11 cellular contexts compared by ENCODE assay signal in the genomic region with DNA sequence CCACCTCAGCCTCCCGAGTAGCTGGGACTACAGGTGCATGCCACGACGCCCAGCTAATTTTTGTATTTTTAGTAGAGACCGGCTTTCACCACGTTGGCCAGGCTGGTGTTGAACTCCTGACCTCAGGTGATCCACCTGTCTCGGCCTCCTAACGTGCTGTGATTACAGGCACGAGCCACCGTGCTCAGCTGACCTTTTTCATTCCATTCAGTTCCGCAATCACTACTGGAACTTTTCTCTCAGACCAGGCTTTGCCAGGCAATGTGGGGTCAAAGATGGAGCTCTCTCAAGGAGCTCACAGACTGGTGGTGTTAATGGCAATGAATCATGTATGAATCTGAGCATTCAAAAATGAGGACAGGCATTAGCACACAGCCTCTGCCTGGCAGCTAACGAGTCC. TPM values are rescaled to one million over a fixed set of nuclear protein-coding genes. Genes with fewer than 3 reads are reported as not detected.
DNase-seq lines count a peak whose midpoint lies in the region; ATAC-seq and TF ChIP-seq lines count a peak whose summit lies in the region.
"Had no signal": no experiment of that assay in that cellular context is flagged by ENCODE, and none has a peak within 500 bp of the region (broad histone marks: within the 10 kb centered on the region; RNA-seq: fewer than 3 reads in every experiment).

No MANE protein-coding gene starts in this region.

- no peak for ATAC-seq in activated CD8-positive, alpha-beta T cell treated with anti-CD3 and anti-CD28 coated beads for 36 hours

- peak overlapping the region in 5 of 8 donors; percentile 33 to 51 (median 40) for H3K27ac Mint-ChIP-seq in CD8-positive, alpha-beta memory T cell
- H3K27ac Mint-ChIP-seq in immature natural killer cell (peak overlapping the region; percentile 40 to 89 (median 69)), neural progenitor cell (no peak overlapping the region)
- H3K27ac Mint-ChIP-seq in activated CD8-positive, alpha-beta T cell treated with anti-CD3 and anti-CD28 coated beads for 36 hours: no peak overlapping the region

- H3K9ac ChIP-seq in neural progenitor cell: no peak overlapping the region

- no peaks in the 10 kb centered on the region for H3K9me3 ChIP-seq in CD8-positive, alpha-beta memory T cell (ENCODE audit: low read length)
- H3K9me3 ChIP-seq in neural progenitor cell (ENCODE audit: low read depth): no peaks in the 10 kb centered on the region
- H3K9me3 ChIP-seq: Caco-2 had no signal

- no peaks in the 10 kb centered on the region for H3K36me3 Mint-ChIP-seq in CD8-positive, alpha-beta memory T cell
- no peaks in the 10 kb centered on the region for H3K36me3 Mint-ChIP-seq in immature natural killer cell
- no peaks in the 10 kb centered on the region for H3K36me3 Mint-ChIP-seq in neural progenitor cell
- no peaks in the 10 kb centered on the region for H3K36me3 Mint-ChIP-seq in activated CD8-positive, alpha-beta T cell treated with anti-CD3 and anti-CD28 coated beads for 36 hours (ENCODE audit: low read depth)

- intact Hi-C loops in activated CD8-positive, alpha-beta T cell treated with anti-CD3 and anti-CD28 coated beads for 36 hours (cut with micrococcal nuclease): no loop called here

- no peaks in the 10 kb centered on the region for H3K36me3 ChIP-seq in CD8-positive, alpha-beta memory T cell (ENCODE audit: insufficient read depth, low read length)
- no peaks in the 10 kb centered on the region for H3K36me3 ChIP-seq in neural progenitor cell

- no peaks in the 10 kb centered on the region for H3K79me2 ChIP-seq in neural progenitor cell (ENCODE audit: low read depth)

- H3K4me3 Mint-ChIP-seq in CD8-positive, alpha-beta memory T cell: peak overlapping the region in 1 of 7 donors; percentile 27
- H3K4me3 Mint-ChIP-seq in immature natural killer cell (peak overlapping the region in 2 of 5 donors; percentile 23 to 45), neural progenitor cell (no peak overlapping the region)
- H3K4me3 Mint-ChIP-seq in activated CD8-positive, alpha-beta T cell treated with anti-CD3 and anti-CD28 coated beads for 36 hours: no peak overlapping the region

- no peaks in the 10 kb centered on the region for H3K27me3 ChIP-seq in CD8-positive, alpha-beta memory T cell (ENCODE audit: insufficient read depth, low read length, poor library complexity, severe bottlenecking)
- H3K27me3 ChIP-seq in neural progenitor cell: no peaks in the 10 kb centered on the region

- no peak overlapping the region for H2AFZ ChIP-seq in neural progenitor cell (replicated peaks)

- no peak overlapping the region for H3K27ac ChIP-seq in CD8-positive, alpha-beta memory T cell (ENCODE audit: low read depth, low read length)
- H3K27ac ChIP-seq in neural progenitor cell: no peak overlapping the region

- no peak overlapping the region for H3K4me3 ChIP-seq in CD8-positive, alpha-beta memory T cell (ENCODE audit: low read length)
- H3K4me3 ChIP-seq in neural progenitor cell: no peak overlapping the region

- no peaks in the 10 kb centered on the region for H3F3A ChIP-seq in neural progenitor cell (ENCODE audit: low read depth)

- no peak for TF ChIP-seq CTCF in neural progenitor cell (IDR thresholded peaks at IDR 0.05)
- no peak for TF ChIP-seq CTCF in activated CD8-positive, alpha-beta T cell treated with anti-CD3 and anti-CD28 coated beads for 36 hours (IDR thresholded peaks at IDR 0.05)

- no peak overlapping the region for H3K4me2 ChIP-seq in neural progenitor cell

- H4K20me1 ChIP-seq in neural progenitor cell (ENCODE audit: low read depth): no peaks in the 10 kb centered on the region

- DNase-seq in CD8-positive, alpha-beta memory T cell: no peak
- peak; percentile 70 for DNase-seq in NCI-H1436 treated with DMSO at 0.1 percent for 48 hours (lab: John Stamatoyannopoulos, UW)
- no peak for DNase-seq in immature natural killer cell
- DNase-seq in retina: peak; percentile 36
- DNase-seq in neural progenitor cell (ENCODE audit: low spot score): no peak
- no peak for DNase-seq in activated CD8-positive, alpha-beta T cell treated with anti-CD3 and anti-CD28 coated beads for 36 hours
- DNase-seq in activated gamma-delta T cell treated with Interleukin-2 at 50 U/mL for 16 hours: no peak
- DNase-seq: Caco-2, DMS53, NCI-H2107, SHP77 treated with DMSO at 0.1 percent for 48 hours had no signal

- CTCF ChIA-PET in CD8-positive, alpha-beta memory T cell (lab: Charles Lee): interaction anchor here (0.7 kb wide), 1 partner anchor 14 kb away, joined by 3 read pairs; no protein-coding TSS in a partner anchor
- CTCF ChIA-PET in activated CD8-positive, alpha-beta T cell treated with anti-CD3 and anti-CD28 coated beads for 36 hours (lab: Charles Lee): interaction anchor here (0.7 to 1.9 kb wide), 2 partner anchors 37 to 45 kb away, joined by 3 to 6 read pairs; no protein-coding TSS in a partner anchor

- H3K9me3 Mint-ChIP-seq in CD8-positive, alpha-beta memory T cell: no peaks in the 10 kb centered on the region
- H3K9me3 Mint-ChIP-seq in immature natural killer cell (no peaks in the 10 kb centered on the region), neural progenitor cell (peaks cover 2% of the 10 kb centered on the region)
- no peaks in the 10 kb centered on the region for H3K9me3 Mint-ChIP-seq in activated CD8-positive, alpha-beta T cell treated with anti-CD3 and anti-CD28 coated beads for 36 hours

- peaks cover 43 to 54% (median 48%) of the 10 kb centered on the region in 3 donors for H3K4me1 Mint-ChIP-seq in CD8-positive, alpha-beta memory T cell
- peaks cover 62% of the 10 kb centered on the region in 2 donors for H3K4me1 Mint-ChIP-seq in immature natural killer cell
- H3K4me1 Mint-ChIP-seq in neural progenitor cell: no peaks in the 10 kb centered on the region
- peaks cover 38% of the 10 kb centered on the region for H3K4me1 Mint-ChIP-seq in activated CD8-positive, alpha-beta T cell treated with anti-CD3 and anti-CD28 coated beads for 36 hours (ENCODE audit: low read depth)

- peaks cover 43% of the 10 kb centered on the region for H3K4me1 ChIP-seq in CD8-positive, alpha-beta memory T cell (ENCODE audit: insufficient read depth, low read length)
- no peaks in the 10 kb centered on the region for H3K4me1 ChIP-seq in neural progenitor cell
- H3K4me1 ChIP-seq: Caco-2 had no signal

- POLR2A ChIA-PET in CD8-positive, alpha-beta memory T cell (lab: Charles Lee): no interaction called here
- POLR2A ChIA-PET in activated CD8-positive, alpha-beta T cell treated with anti-CD3 and anti-CD28 coated beads for 36 hours (lab: Charles Lee): interaction anchor here (0.6 to 3.0 kb wide), 2 partner anchors 14 to 132 kb away, joined by 3 to 19 read pairs; no protein-coding TSS in a partner anchor

- H3K27me3 Mint-ChIP-seq in CD8-positive, alpha-beta memory T cell: no peaks in the 10 kb centered on the region
- H3K27me3 Mint-ChIP-seq in immature natural killer cell (ENCODE audit: low read depth in 3 of 3): peaks cover 4 to 14% (median 9%) of the 10 kb centered on the region in 3 donors
- H3K27me3 Mint-ChIP-seq in neural progenitor cell (ENCODE audit: insufficient read depth, low read depth): peaks cover 12% of the 10 kb centered on the region
- H3K27me3 Mint-ChIP-seq in activated CD8-positive, alpha-beta T cell treated with anti-CD3 and anti-CD28 coated beads for 36 hours: no peaks in the 10 kb centered on the region

RNA-seq across cellular contexts. Expression of gene TCHP, which starts 9.5 kb away (rescaled TPM):
- total RNA-seq in CD8-positive, alpha-beta memory T cell: 10 to 100 TPM; 27.7 to 28.3 TPM
- 18.6 TPM for polyA plus RNA-seq in CD8-positive, alpha-beta memory T cell
- polyA plus RNA-seq in immature natural killer cell: 10 to 100 TPM in 1 of 3 donors, 1 to 10 TPM in 2; 2.9 to 22.8 (median 9.1) TPM
- 15.2 and 20.0 TPM in 2 replicates for total RNA-seq in neural progenitor cell (ENCODE audit: low replicate concordance)
- 10 to 100 TPM; 19.9 to 21.0 TPM for total RNA-seq in activated CD8-positive, alpha-beta T cell treated with anti-CD3 and anti-CD28 coated beads for 36 hours

RNA-seq across cellular contexts. Expression of gene GLTP, which starts 10.3 kb away (rescaled TPM):
- total RNA-seq in CD8-positive, alpha-beta memory T cell: 10 to 100 TPM; 39.3 to 42.7 TPM
- polyA plus RNA-seq in CD8-positive, alpha-beta memory T cell: 67.4 TPM
- polyA plus RNA-seq in immature natural killer cell: 10 to 100 TPM; 64.8 to 95.1 (median 71.9) TPM
- total RNA-seq in neural progenitor cell (ENCODE audit: low replicate concordance): 16.6 and 24.0 TPM in 2 replicates
- total RNA-seq in activated CD8-positive, alpha-beta T cell treated with anti-CD3 and anti-CD28 coated beads for 36 hours: 10 to 100 TPM; 19.9 to 21.2 TPM

RNA-seq across cellular contexts. Expression of gene TRPV4, which starts 57.4 kb away (rescaled TPM):
- not detected for total RNA-seq in CD8-positive, alpha-beta memory T cell
- polyA plus RNA-seq in CD8-positive, alpha-beta memory T cell: not detected
- polyA plus RNA-seq in immature natural killer cell: not detected
- 0.56 and 2.8 TPM in 2 replicates for total RNA-seq in neural progenitor cell (ENCODE audit: low replicate concordance)
- total RNA-seq in activated CD8-positive, alpha-beta T cell treated with anti-CD3 and anti-CD28 coated beads for 36 hours: not detected
- total RNA-seq: Caco-2 had no signal

Comparison
In these comparisons a context has a peak if more than half of its experiments do, and no peak if none do; other contexts are left out.
1. DNase-seq: peak in NCI-H1436 treated with DMSO at 0.1 percent for 48 hours (single experiment) and retina (single experiment); none in CD8-positive, alpha-beta memory T cell (0 of 5), immature natural killer cell (0 of 3), neural progenitor cell (single experiment), activated CD8-positive, alpha-beta T cell treated with anti-CD3 and anti-CD28 coated beads for 36 hours (single experiment) and activated gamma-delta T cell treated with Interleukin-2 at 50 U/mL for 16 hours (single experiment).
2. H3K27ac Mint-ChIP-seq: peak in CD8-positive, alpha-beta memory T cell (5 of 8) and immature natural killer cell (6 of 6); none in neural progenitor cell (single experiment) and activated CD8-positive, alpha-beta T cell treated with anti-CD3 and anti-CD28 coated beads for 36 hours (single experiment).